8 cellular contexts compared by ENCODE assay signal in the genomic region with DNA sequence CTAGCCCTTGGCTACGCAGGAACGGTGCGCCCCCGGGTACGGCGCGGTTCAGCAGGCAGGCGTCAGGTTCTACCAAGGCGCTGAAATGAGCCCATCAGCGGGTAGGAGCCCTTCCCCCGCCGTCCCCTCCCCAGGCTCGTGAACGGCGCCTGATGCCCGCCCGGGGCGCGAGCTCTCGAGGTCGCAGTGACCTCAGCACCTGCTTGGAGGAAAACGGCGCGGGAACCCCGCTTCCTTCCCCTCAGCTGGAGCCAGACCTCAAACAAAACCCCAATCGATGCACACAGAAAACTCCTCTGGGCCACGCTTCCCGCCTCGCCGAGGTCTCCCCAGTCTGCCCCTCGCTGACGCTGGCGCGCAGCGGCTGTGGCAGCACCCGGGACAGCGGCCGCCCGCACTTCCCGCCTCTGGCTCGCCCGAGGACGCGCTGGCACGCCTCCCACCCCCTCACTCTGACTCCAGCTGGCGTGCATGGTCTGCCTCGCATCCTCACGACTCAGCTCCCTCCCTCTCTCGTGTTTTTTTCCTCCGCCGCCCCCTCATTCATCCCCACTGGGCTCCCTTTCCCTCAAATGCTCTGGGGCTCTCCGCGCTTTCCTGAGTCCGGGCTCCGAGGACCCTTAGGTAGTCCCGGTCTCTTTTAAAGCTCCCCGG. TPM values are rescaled to one million over a fixed set of nuclear protein-coding genes. Genes with fewer than 3 reads are reported as not detected.
DNase-seq lines count a peak whose midpoint lies in the region; ATAC-seq, FAIRE-seq and TF ChIP-seq lines count a peak whose summit lies in the region.

No MANE protein-coding gene starts in this region.

- no peaks in the 10 kb centered on the region for H3K9me3 Mint-ChIP-seq in activated T-cell treated with anti-CD3 and anti-CD28 coated beads, Interleukin-2, amount 50 U/mL, for 24 hours
- H3K9me3 Mint-ChIP-seq in stimulated activated naive CD8-positive, alpha-beta T cell treated with anti-CD3 and anti-CD28 coated beads, Interleukin-15, Interleukin-2, amounts not matched to agents 100 ng/mL and 50 ng/mL, for 24 hours, result no peaks in the 10 kb centered on the region
- peaks cover 6% of the 10 kb centered on the region for H3K9me3 Mint-ChIP-seq in MCF 10A (ENCODE audit: unreplicated experiment)

- peaks cover 92% of the 10 kb centered on the region for H3K27me3 Mint-ChIP-seq in activated T-cell treated with anti-CD3 and anti-CD28 coated beads, Interleukin-2, amount 50 U/mL, for 24 hours
- peaks cover 91% of the 10 kb centered on the region for H3K27me3 Mint-ChIP-seq in stimulated activated naive CD8-positive, alpha-beta T cell treated with anti-CD3 and anti-CD28 coated beads, Interleukin-15, Interleukin-2, amounts not matched to agents 100 ng/mL and 50 ng/mL, for 24 hours
- peaks cover 56% of the 10 kb centered on the region for H3K27me3 Mint-ChIP-seq in MCF 10A (ENCODE audit: insufficient read depth, unreplicated experiment)

- no peak for TF ChIP-seq CTCF in heart left ventricle (IDR thresholded peaks at IDR 0.05)
- TF ChIP-seq CTCF in kidney (IDR thresholded peaks at IDR 0.05; ENCODE audit: borderline replicate concordance, extremely low read depth, insufficient read depth), result no peak
- TF ChIP-seq CTCF in MCF 10A (IDR thresholded peaks at IDR 0.05; ENCODE audit: unreplicated experiment), result no peak

- H3K4me3 Mint-ChIP-seq in activated T-cell treated with anti-CD3 and anti-CD28 coated beads, Interleukin-2, amount 50 U/mL, for 24 hours, result peak overlapping the region; percentile 31
- H3K4me3 Mint-ChIP-seq in stimulated activated naive CD8-positive, alpha-beta T cell treated with anti-CD3 and anti-CD28 coated beads, Interleukin-15, Interleukin-2, amounts not matched to agents 100 ng/mL and 50 ng/mL, for 24 hours, result peak overlapping the region; percentile 70
- no peak overlapping the region for H3K4me3 Mint-ChIP-seq in MCF 10A (ENCODE audit: unreplicated experiment)

- POLR2A ChIA-PET in MCF 10A (lab: Yijun Ruan, JAX), result no interaction called here

- TF ChIP-seq POLR2A in heart left ventricle (IDR thresholded peaks at IDR 0.05), result no peak

- intact Hi-C loops in heart left ventricle (cut with DNase I) (no loop called here), Right ventricle myocardium inferior (cut with DNase I) (no loop called here), kidney (cut with DNase I) (no loop called here), MCF 10A (cut with micrococcal nuclease) (no loop called here)

- peak overlapping the region in 2 of 12 donors; percentile 5 to 12 for H3K4me3 ChIP-seq in heart left ventricle
- H3K4me3 ChIP-seq in kidney (ENCODE audit: low read length in 2 of 2), result no peak overlapping the region

- no peak overlapping the region for H3K27ac Mint-ChIP-seq in activated T-cell treated with anti-CD3 and anti-CD28 coated beads, Interleukin-2, amount 50 U/mL, for 24 hours
- no peak overlapping the region for H3K27ac Mint-ChIP-seq in stimulated activated naive CD8-positive, alpha-beta T cell treated with anti-CD3 and anti-CD28 coated beads, Interleukin-15, Interleukin-2, amounts not matched to agents 100 ng/mL and 50 ng/mL, for 24 hours
- no peak overlapping the region for H3K27ac Mint-ChIP-seq in MCF 10A (ENCODE audit: low read depth, unreplicated experiment)

- peak in 2 of 5 donors; percentile 26 to 27 for DNase-seq in heart left ventricle
- no peak for DNase-seq in Right ventricle myocardium inferior (ENCODE audit: missing footprints)
- peak; percentile 60 for DNase-seq in activated T-cell treated with anti-CD3 and anti-CD28 coated beads, Interleukin-2, amount 50 U/mL, for 24 hours
- peak; percentile 60 for DNase-seq in kidney
- no peak for DNase-seq in HuH-7 (ENCODE audit: low spot score)
- no peak for DNase-seq in MCF 10A (ENCODE audit: unreplicated experiment)

- H3K9me3 ChIP-seq in heart left ventricle (no peaks in the 10 kb centered on the region), kidney (ENCODE audit: control insufficient read depth in 1 of 2, low read length in 2 of 2) (no peaks in the 10 kb centered on the region)

- no peaks in the 10 kb centered on the region for H3K36me3 Mint-ChIP-seq in activated T-cell treated with anti-CD3 and anti-CD28 coated beads, Interleukin-2, amount 50 U/mL, for 24 hours (ENCODE audit: low read depth)
- no peaks in the 10 kb centered on the region for H3K36me3 Mint-ChIP-seq in stimulated activated naive CD8-positive, alpha-beta T cell treated with anti-CD3 and anti-CD28 coated beads, Interleukin-15, Interleukin-2, amounts not matched to agents 100 ng/mL and 50 ng/mL, for 24 hours (ENCODE audit: low read depth)
- no peaks in the 10 kb centered on the region for H3K36me3 Mint-ChIP-seq in MCF 10A (ENCODE audit: insufficient read depth, unreplicated experiment)

- peaks cover 48 to 99% (median 96%) of the 10 kb centered on the region in 9 donors for H3K27me3 ChIP-seq in heart left ventricle

- FAIRE-seq in kidney (lab: Jason Lieb, UNC), result no peak

- CTCF ChIA-PET in MCF 10A (lab: Yijun Ruan, JAX), result no interaction called here

- H3K4me1 Mint-ChIP-seq in activated T-cell treated with anti-CD3 and anti-CD28 coated beads, Interleukin-2, amount 50 U/mL, for 24 hours (ENCODE audit: low read depth), result peaks cover 44% of the 10 kb centered on the region
- peaks cover 34% of the 10 kb centered on the region for H3K4me1 Mint-ChIP-seq in stimulated activated naive CD8-positive, alpha-beta T cell treated with anti-CD3 and anti-CD28 coated beads, Interleukin-15, Interleukin-2, amounts not matched to agents 100 ng/mL and 50 ng/mL, for 24 hours (ENCODE audit: low read depth)
- peaks cover 6% of the 10 kb centered on the region for H3K4me1 Mint-ChIP-seq in MCF 10A (ENCODE audit: insufficient read depth, unreplicated experiment)

- no TSS peak for BruUV-seq in MCF 10A (replicated peaks; lab: Mats Ljungman, UMichigan)

- H3K9ac ChIP-seq in kidney (ENCODE audit: low read length in 2 of 2), result no peak overlapping the region

- WGBS in heart left ventricle, 4 donors, result 1 to 2% (median 1%) methylated on average over 37 to 57 of the region's 57 CpGs

- ATAC-seq in heart left ventricle (peak in 3 of 4 donors; percentile 63 to 71 (median 69)), Right ventricle myocardium inferior (no peak), GM21528 (IDR thresholded peaks at IDR 0.05; ENCODE audit: low FRiP score, unreplicated experiment) (no peak)

- no peaks in the 10 kb centered on the region for H3K36me3 ChIP-seq in heart left ventricle
- no peaks in the 10 kb centered on the region for H3K36me3 ChIP-seq in kidney (ENCODE audit: control insufficient read depth in 1 of 2, insufficient read depth in 2 of 2, low read length in 2 of 2)

- H3K27ac ChIP-seq in heart left ventricle (no peak overlapping the region), kidney (ENCODE audit: low read depth in 2 of 2, low read length in 2 of 2) (no peak overlapping the region)

- H3K4me1 ChIP-seq in heart left ventricle (peaks cover 0 to 30% (median 13%) of the 10 kb centered on the region in 12 donors), kidney (ENCODE audit: control insufficient read depth in 1 of 2, insufficient read depth in 1 of 2, low read depth in 1 of 2, low read length in 2 of 2) (peaks cover 0 to 4% of the 10 kb centered on the region in 2 donors)

RNA-seq across cellular contexts. Expression of a gene that starts 0.5 kb away (rescaled TPM):
- total RNA-seq in heart left ventricle (not detected), Right ventricle myocardium inferior (not detected), kidney (not detected), MCF 10A (2022) (not detected in 2 replicates)
- polyA plus RNA-seq in heart left ventricle (not detected), kidney (ENCODE audit: insufficient read depth, low read depth, low replicate concordance) (not detected)

Comparison
In these comparisons a context has a peak if more than half of its experiments do, and no peak if none do; other contexts are left out.
1. ATAC-seq: peak in heart left ventricle (3 of 4); none in Right ventricle myocardium inferior (single experiment) and GM21528 (single experiment).
2. DNase-seq: peak in activated T-cell treated with anti-CD3 and anti-CD28 coated beads, Interleukin-2, amount 50 U/mL, for 24 hours (single experiment) and kidney (single experiment); none in Right ventricle myocardium inferior (single experiment), HuH-7 (single experiment) and MCF 10A (single experiment).